15 cellular contexts compared by ENCODE assay signal in genomic region chr16:68296693-68297092, GRCh38. TPM values are rescaled to one million over a fixed set of nuclear protein-coding genes. Genes with fewer than 3 reads are reported as not detected.
DNase-seq lines count a peak whose midpoint lies in the region; ATAC-seq and TF ChIP-seq lines count a peak whose summit lies in the region.
"Had no signal": no experiment of that assay in that cellular context is flagged by ENCODE, and none has a peak within 500 bp of the region (broad histone marks: within the 10 kb centered on the region; RNA-seq: fewer than 3 reads in every experiment).

No MANE protein-coding gene starts in this region.

- H3K27me3 ChIP-seq in spleen (replicated peaks in 1 of 7) (no peaks in the 10 kb centered on the region), stomach (no peaks in the 10 kb centered on the region)
- H3K27me3 ChIP-seq: thyroid gland had no signal

- WGBS in spleen, 5 donors, result 66 to 80% (median 72%) methylated on average over 6 of the region's 6 CpGs
- WGBS in stomach, 5 donors, result 77 to 86% (median 81%) methylated on average over 6 of the region's 6 CpGs

- peak overlapping the region; percentile 73 for H3K27ac Mint-ChIP-seq in activated T-cell treated with anti-CD3 and anti-CD28 coated beads, Interleukin-2, amount 50 U/mL, for 24 hours
- H3K27ac Mint-ChIP-seq: activated B cell treated with CpG ODN at 0.5 μM for 24 hours had no signal

- intact Hi-C loops in spleen (cut with DNase I; ENCODE audit: low total_unique reads) (no loop called here), stomach (cut with DNase I; ENCODE audit: low total_unique reads) (no loop called here)

- H3K36me3 ChIP-seq in spleen (peaks cover 0 to 100% (median 87%) of the 10 kb centered on the region in 6 donors), stomach (peaks cover 37 to 100% (median 100%) of the 10 kb centered on the region in 4 donors)

- H3K4me3 ChIP-seq in spleen (no peak overlapping the region), stomach (no peak overlapping the region)
- H3K4me3 ChIP-seq: thyroid gland had no signal

- no peaks in the 10 kb centered on the region for H3K27me3 Mint-ChIP-seq in activated T-cell treated with anti-CD3 and anti-CD28 coated beads, Interleukin-2, amount 50 U/mL, for 24 hours
- H3K27me3 Mint-ChIP-seq in activated T-cell treated with anti-CD3 and anti-CD28 coated beads, Interleukin-2, amount 50 U/mL, for 4 hours (ENCODE audit: low read depth), result no peaks in the 10 kb centered on the region
- H3K27me3 Mint-ChIP-seq: activated B cell treated with CpG ODN at 0.5 μM for 24 hours had no signal

- TF ChIP-seq CTCF in spleen (IDR thresholded peaks at IDR 0.05 in 8 of 11, conservative IDR thresholded peaks at IDR 0.05 in 3 of 11) (no peak), stomach (IDR thresholded peaks at IDR 0.05) (no peak)

- no peak for DNase-seq in activated T-cell treated with anti-CD3 and anti-CD28 coated beads, Interleukin-2, amount 50 U/mL, for 24 hours
- DNase-seq in activated T-cell treated with anti-CD3 and anti-CD28 coated beads, Interleukin-2, amount 50 U/mL, for 4 hours, result no peak
- DNase-seq in MV-4-11 (lab: John Stamatoyannopoulos, UW) (peak; percentile 30), spleen (no peak), DMS 273 treated with DMSO at 0.1 percent for 48 hours (lab: John Stamatoyannopoulos, UW) (no peak), stomach (no peak)
- DNase-seq: activated B cell treated with CpG ODN at 0.5 μM for 24 hours, dermis blood vessel endothelial cell, left cardiac atrium, NCI-H1930, NCI-H524, PC-3, thyroid gland had no signal

- no peaks in the 10 kb centered on the region for H3K9me3 Mint-ChIP-seq in activated T-cell treated with anti-CD3 and anti-CD28 coated beads, Interleukin-2, amount 50 U/mL, for 24 hours
- no peaks in the 10 kb centered on the region for H3K9me3 Mint-ChIP-seq in activated T-cell treated with anti-CD3 and anti-CD28 coated beads, Interleukin-2, amount 50 U/mL, for 4 hours
- H3K9me3 Mint-ChIP-seq: activated B cell treated with CpG ODN at 0.5 μM for 24 hours had no signal

- H3K4me3 Mint-ChIP-seq in activated T-cell treated with anti-CD3 and anti-CD28 coated beads, Interleukin-2, amount 50 U/mL, for 24 hours, result no peak overlapping the region
- no peak overlapping the region for H3K4me3 Mint-ChIP-seq in activated T-cell treated with anti-CD3 and anti-CD28 coated beads, Interleukin-2, amount 50 U/mL, for 4 hours
- H3K4me3 Mint-ChIP-seq: activated B cell treated with CpG ODN at 0.5 μM for 24 hours had no signal

- H3K4me1 Mint-ChIP-seq in activated T-cell treated with anti-CD3 and anti-CD28 coated beads, Interleukin-2, amount 50 U/mL, for 24 hours (ENCODE audit: low read depth), result peaks cover 29% of the 10 kb centered on the region
- peaks cover 23% of the 10 kb centered on the region for H3K4me1 Mint-ChIP-seq in activated T-cell treated with anti-CD3 and anti-CD28 coated beads, Interleukin-2, amount 50 U/mL, for 4 hours (ENCODE audit: low read depth)

- TF ChIP-seq POLR2A in spleen (IDR thresholded peaks at IDR 0.05) (no peak), stomach (IDR thresholded peaks at IDR 0.05) (no peak)

- peak overlapping the region; percentile 56 for H3K27ac ChIP-seq in cingulate gyrus (ENCODE audit: low read depth, low read length)
- H3K27ac ChIP-seq in spleen, result peak overlapping the region in 5 of 8 donors; percentile 4 to 58 (median 27)
- H3K27ac ChIP-seq in stomach, result no peak overlapping the region
- H3K27ac ChIP-seq: thyroid gland had no signal

- no peaks in the 10 kb centered on the region for H3K9me3 ChIP-seq in spleen
- no peaks in the 10 kb centered on the region for H3K9me3 ChIP-seq in stomach
- H3K9me3 ChIP-seq: thyroid gland had no signal

- H3K36me3 Mint-ChIP-seq in activated T-cell treated with anti-CD3 and anti-CD28 coated beads, Interleukin-2, amount 50 U/mL, for 24 hours (ENCODE audit: low read depth), result peaks cover 96% of the 10 kb centered on the region
- H3K36me3 Mint-ChIP-seq in activated T-cell treated with anti-CD3 and anti-CD28 coated beads, Interleukin-2, amount 50 U/mL, for 4 hours (ENCODE audit: insufficient read depth), result peaks cover 62% of the 10 kb centered on the region

- no peak for TF ChIP-seq EP300 in stomach (IDR thresholded peaks at IDR 0.05)

- peaks cover 0 to 61% (median 22%) of the 10 kb centered on the region in 6 donors for H3K4me1 ChIP-seq in spleen
- H3K4me1 ChIP-seq in stomach, result peaks cover 6 to 31% (median 25%) of the 10 kb centered on the region in 4 donors

- no peak for ATAC-seq in activated T-cell treated with anti-CD3 and anti-CD28 coated beads, Interleukin-2, amount 50 U/mL, for 4 hours
- no peak for ATAC-seq in GM21619 (IDR thresholded peaks at IDR 0.05; ENCODE audit: unreplicated experiment)
- ATAC-seq: PC-3 had no signal

RNA-seq across cellular contexts. Expression of gene SLC7A6OS, which starts 14.1 kb away (rescaled TPM):
- total RNA-seq in activated T-cell treated with anti-CD3 and anti-CD28 coated beads, Interleukin-2, amount 50 U/mL, for 4 hours, result 10 to 100 TPM; 19.0 to 27.6 (median 21.5) TPM
- 10 to 100 TPM; 17.6 to 30.6 (median 26.6) TPM for total RNA-seq in spleen
- 10 to 100 TPM in 1 of 3 donors, 1 to 10 TPM in 2; 7.5 to 10.6 (median 8.5) TPM for polyA plus RNA-seq in spleen
- 10 to 100 TPM; 12.3 to 41.4 (median 16.7) TPM for total RNA-seq in stomach
- polyA plus RNA-seq in stomach, result 1 to 10 TPM; 4.7 to 5.7 (median 5.7) TPM

RNA-seq across cellular contexts. Expression of gene PRMT7, which starts 14.1 kb away (rescaled TPM):
- total RNA-seq in activated T-cell treated with anti-CD3 and anti-CD28 coated beads, Interleukin-2, amount 50 U/mL, for 4 hours, result 10 to 100 TPM; 60.3 to 66.8 (median 63.0) TPM
- total RNA-seq in spleen, result 10 to 100 TPM; 31.9 to 66.4 (median 42.8) TPM
- polyA plus RNA-seq in spleen, result 10 to 100 TPM; 25.0 to 48.2 (median 40.5) TPM
- total RNA-seq in stomach, result 10 to 100 TPM; 24.9 to 88.8 (median 48.3) TPM
- polyA plus RNA-seq in stomach, result 10 to 100 TPM; 22.4 to 30.2 (median 28.6) TPM

RNA-seq across cellular contexts. Expression of gene SLC7A6, which starts 32.4 kb away (rescaled TPM):
- 100 to 1,000 TPM in 2 of 3 donors, 10 to 100 TPM in 1; 91.3 to 103 (median 103) TPM for total RNA-seq in activated T-cell treated with anti-CD3 and anti-CD28 coated beads, Interleukin-2, amount 50 U/mL, for 4 hours
- 10 to 100 TPM; 24.9 to 62.8 (median 50.7) TPM for total RNA-seq in spleen
- polyA plus RNA-seq in spleen, result 10 to 100 TPM in 2 of 3 donors, 1 to 10 TPM in 1; 9.8 to 12.3 (median 11.6) TPM
- 10 to 100 TPM; 11.9 to 66.1 (median 17.2) TPM for total RNA-seq in stomach
- 1 to 10 TPM; 2.9 to 6.0 (median 4.2) TPM for polyA plus RNA-seq in stomach

RNA-seq across cellular contexts. Expression of gene PLA2G15, which starts 51.5 kb away (rescaled TPM):
- total RNA-seq in activated T-cell treated with anti-CD3 and anti-CD28 coated beads, Interleukin-2, amount 50 U/mL, for 4 hours, result 10 to 100 TPM in 1 of 3 donors, 1 to 10 TPM in 2; 7.4 to 11.0 (median 7.9) TPM
- 10 to 100 TPM; 26.1 to 40.4 (median 35.7) TPM for total RNA-seq in spleen
- 1 to 10 TPM; 6.3 to 8.5 (median 7.9) TPM for polyA plus RNA-seq in spleen
- total RNA-seq in stomach, result 10 to 100 TPM in 2 of 5 donors, 1 to 10 TPM in 3; 3.5 to 16.5 (median 9.8) TPM
- polyA plus RNA-seq in stomach, result 1 to 10 TPM; 4.4 to 6.0 (median 5.8) TPM

Comparison
In these comparisons a context has a peak if more than half of its experiments do, and no peak if none do; other contexts are left out.
1. H3K27ac ChIP-seq: peak in cingulate gyrus (single experiment) and spleen (5 of 8); none in stomach (0 of 5).